ENCODE assay signal across 8 cellular contexts in the genomic region with DNA sequence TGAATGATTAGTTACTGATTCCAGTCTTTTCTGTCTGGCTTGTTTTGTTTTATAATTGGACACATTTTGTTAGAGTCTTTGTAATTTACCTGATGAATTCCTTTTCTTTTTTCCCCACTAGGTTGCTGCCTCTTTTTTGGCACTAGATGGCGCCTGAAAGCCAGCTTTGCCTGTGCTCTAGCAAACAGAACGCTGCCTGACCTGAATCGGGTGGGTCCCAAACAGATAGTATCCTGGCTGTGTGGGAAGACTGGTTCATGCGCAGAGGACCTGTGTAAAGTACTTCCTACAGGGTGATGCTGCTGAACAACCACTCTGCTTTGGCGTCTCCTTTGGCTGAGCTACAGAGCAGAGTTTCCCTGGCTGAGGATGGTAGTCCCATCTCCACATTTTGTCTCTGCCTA.
DNase-seq lines count a peak whose midpoint lies in the region; ATAC-seq and TF ChIP-seq lines count a peak whose summit lies in the region.

No MANE protein-coding gene starts in this region.

- 66 to 76% (median 71%) methylated on average over 5 of the region's 5 CpGs for WGBS in spleen, 5 donors
- WGBS in esophagus muscularis mucosa = 48% methylated on average over 5 of the region's 5 CpGs

- H3K27ac ChIP-seq in spleen = no peak overlapping the region
- H3K27ac ChIP-seq in esophagus muscularis mucosa (replicated peaks in 1 of 4) = no peak overlapping the region

- TF ChIP-seq POLR2A in spleen (IDR thresholded peaks at IDR 0.05) (no peak), esophagus muscularis mucosa (IDR thresholded peaks at IDR 0.05; ENCODE audit: low read depth) (no peak)

- DNase-seq in SIG-M5 treated with dmso at 0.1 percent for 504 hours (lab: John Stamatoyannopoulos, UW; ENCODE audit: unreplicated experiment) (peak; percentile 19), SIG-M5 (lab: John Stamatoyannopoulos, UW) (no peak), SK-MEL-5 (ENCODE audit: low read depth, low spot score) (peak; percentile 39), endothelial cell (ENCODE audit: low spot score) (peak; percentile 6), spleen (peak; percentile 48), esophagus muscularis mucosa (ENCODE audit: extremely low spot score) (no peak)

- no peak overlapping the region for H3K4me3 Mint-ChIP-seq in endothelial cell (ENCODE audit: unreplicated experiment)

- H3K36me3 Mint-ChIP-seq in endothelial cell (ENCODE audit: low read depth, unreplicated experiment) = peaks cover 7% of the 10 kb centered on the region

- peak; percentile 28 for TF ChIP-seq CTCF in endothelial cell (IDR thresholded peaks at IDR 0.05; ENCODE audit: unreplicated experiment)
- TF ChIP-seq CTCF in spleen (IDR thresholded peaks at IDR 0.05 in 8 of 11, conservative IDR thresholded peaks at IDR 0.05 in 3 of 11) = peak in 3 of 11 experiments; percentile 9 to 33 (median 10)
- peak in 1 of 3 experiments; percentile 20 for TF ChIP-seq CTCF in esophagus muscularis mucosa (IDR thresholded peaks at IDR 0.05)

- no peak for TF ChIP-seq EP300 in esophagus muscularis mucosa (IDR thresholded peaks at IDR 0.05)

- peaks cover 4% of the 10 kb centered on the region for H3K9me3 Mint-ChIP-seq in endothelial cell (ENCODE audit: unreplicated experiment)

- H3K4me1 ChIP-seq in spleen = no peaks in the 10 kb centered on the region
- H3K4me1 ChIP-seq in esophagus muscularis mucosa = no peaks in the 10 kb centered on the region

- H3K4me3 ChIP-seq in spleen (no peak overlapping the region), esophagus muscularis mucosa (no peak overlapping the region)

- H3K9me3 ChIP-seq in spleen = peaks cover 2 to 82% (median 64%) of the 10 kb centered on the region in 8 donors
- H3K9me3 ChIP-seq in esophagus muscularis mucosa = peaks cover 0 to 31% (median 28%) of the 10 kb centered on the region in 4 donors

- H3K27me3 ChIP-seq in spleen (replicated peaks in 1 of 7) (no peaks in the 10 kb centered on the region), esophagus muscularis mucosa (no peaks in the 10 kb centered on the region)

- intact Hi-C loops in spleen (cut with DNase I; ENCODE audit: low total_unique reads) (no loop called here), esophagus muscularis mucosa (cut with DNase I) (no loop called here)

- H3K4me1 Mint-ChIP-seq in endothelial cell (ENCODE audit: unreplicated experiment) = no peaks in the 10 kb centered on the region

- no peaks in the 10 kb centered on the region for H3K27me3 Mint-ChIP-seq in endothelial cell (ENCODE audit: unreplicated experiment)

- H3K36me3 ChIP-seq in spleen (no peaks in the 10 kb centered on the region), esophagus muscularis mucosa (no peaks in the 10 kb centered on the region)

- in situ Hi-C loops in SK-MEL-5 (cut with HindIII; ENCODE audit: low pct_unique_long_range_greater_than_20kb, low sequenced_read_pairs) = no loop called here

- no peak overlapping the region for H3K27ac Mint-ChIP-seq in endothelial cell (ENCODE audit: unreplicated experiment)

- ATAC-seq in HG03378 (IDR thresholded peaks at IDR 0.05; ENCODE audit: unreplicated experiment) (peak; percentile 66), HG02840 (IDR thresholded peaks at IDR 0.05; ENCODE audit: low FRiP score, unreplicated experiment) (no peak)

Comparison
In these comparisons a context has a peak if more than half of its experiments do, and no peak if none do; other contexts are left out.
1. DNase-seq: peak in SIG-M5 treated with dmso at 0.1 percent for 504 hours (single experiment), SK-MEL-5 (single experiment), endothelial cell (single experiment) and spleen (single experiment); none in SIG-M5 (single experiment) and esophagus muscularis mucosa (single experiment).